In the genomic region with DNA sequence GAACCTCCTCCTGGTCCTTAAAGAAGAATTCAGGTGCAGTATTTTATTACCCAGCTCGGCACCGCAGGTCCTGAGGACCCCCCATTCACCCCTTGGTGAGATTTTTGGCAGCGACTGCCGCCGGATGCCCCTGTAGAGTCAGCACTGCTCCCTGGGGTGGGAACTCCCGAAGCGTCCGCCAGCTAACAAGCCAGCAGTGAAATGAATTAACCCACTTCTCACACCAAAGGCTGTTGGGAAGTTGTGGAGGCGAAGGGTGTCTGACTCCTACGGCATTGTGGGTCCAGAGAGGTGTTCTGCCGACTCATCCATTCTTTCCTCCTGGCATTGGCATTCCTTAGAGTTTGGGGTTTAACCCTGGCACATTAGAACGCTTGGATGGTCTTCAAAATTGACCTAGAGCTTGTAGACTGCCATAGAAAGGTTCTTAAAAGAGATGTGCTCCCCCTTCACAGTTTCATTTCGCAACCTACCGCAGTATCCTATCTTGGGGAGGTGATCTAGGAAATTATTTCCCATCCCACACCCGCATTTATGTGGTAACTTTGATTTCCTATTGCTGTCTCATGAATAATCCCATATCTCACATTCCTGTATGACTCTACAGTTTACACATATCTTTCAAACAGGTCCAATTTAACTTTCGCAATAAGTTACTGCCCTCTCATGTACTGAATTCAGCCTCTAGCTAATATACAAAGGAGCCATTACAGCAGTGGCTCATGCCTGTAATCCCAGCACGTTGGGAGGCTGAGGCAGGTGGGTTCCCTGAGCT, we compare ENCODE assay signal across 8 cellular contexts. TPM values are rescaled to one million over a fixed set of nuclear protein-coding genes. Genes with fewer than 3 reads are reported as not detected.
DNase-seq lines count a peak whose midpoint lies in the region; ATAC-seq and TF ChIP-seq lines count a peak whose summit lies in the region.

No MANE protein-coding gene starts in this region.

- ATAC-seq in WTC11 = no peak
- no peak for ATAC-seq in GM21381 (IDR thresholded peaks at IDR 0.05; ENCODE audit: unreplicated experiment)
- no peak for ATAC-seq in HG03196 (IDR thresholded peaks at IDR 0.05; ENCODE audit: unreplicated experiment)

- WGBS in suprapubic skin = 78% methylated on average over 17 of the region's 17 CpGs

- peaks cover 15% of the 10 kb centered on the region for H3K4me1 ChIP-seq in suprapubic skin

- CTCF ChIA-PET in activated CD4-positive, alpha-beta memory T cell treated with anti-CD3 and anti-CD28 coated beads for 36 hours (lab: Charles Lee) = interaction anchor here (0.7 to 1.4 kb wide), 2 partner anchors 40 to 852 kb away, joined by 3 to 6 read pairs; a partner anchor contains a TSS
- CTCF ChIA-PET in activated CD4-positive, alpha-beta memory T cell treated with anti-CD3 and anti-CD28 coated beads, Interleukin-2, amount 10 ng/mL, durations not matched to agents 7 days and 5 days (lab: Charles Lee) = interaction anchor here (1.9 kb wide), 1 partner anchor 40 kb away, joined by 8 read pairs; a partner anchor contains a TSS
- CTCF ChIA-PET in WTC11 (lab: Charles Lee) = no interaction called here

- no peaks in the 10 kb centered on the region for H3K36me3 ChIP-seq in suprapubic skin

- no peaks in the 10 kb centered on the region for H3K27me3 Mint-ChIP-seq in activated CD4-positive, alpha-beta memory T cell treated with anti-CD3 and anti-CD28 coated beads for 36 hours
- peaks cover 23% of the 10 kb centered on the region for H3K27me3 Mint-ChIP-seq in activated CD4-positive, alpha-beta memory T cell treated with anti-CD3 and anti-CD28 coated beads, Interleukin-2, amount 10 ng/mL, durations not matched to agents 7 days and 5 days
- H3K27me3 Mint-ChIP-seq in WTC11 (ENCODE audit: low read depth) = peaks cover 54% of the 10 kb centered on the region

- intact Hi-C loops in activated CD4-positive, alpha-beta memory T cell treated with anti-CD3 and anti-CD28 coated beads for 36 hours (cut with micrococcal nuclease) = loop anchor here (2.0 to 10.0 kb wide), 3 partner anchors 337 to 1137 kb away; a partner anchor contains a TSS

- no peaks in the 10 kb centered on the region for H3K36me3 Mint-ChIP-seq in activated CD4-positive, alpha-beta memory T cell treated with anti-CD3 and anti-CD28 coated beads for 36 hours
- H3K36me3 Mint-ChIP-seq in activated CD4-positive, alpha-beta memory T cell treated with anti-CD3 and anti-CD28 coated beads, Interleukin-2, amount 10 ng/mL, durations not matched to agents 7 days and 5 days (ENCODE audit: low read depth) = peaks cover 10% of the 10 kb centered on the region
- H3K36me3 Mint-ChIP-seq in WTC11 = peaks cover 8% of the 10 kb centered on the region

- H3K27ac Mint-ChIP-seq in activated CD4-positive, alpha-beta memory T cell treated with anti-CD3 and anti-CD28 coated beads for 36 hours = peak overlapping the region; percentile 38
- H3K27ac Mint-ChIP-seq in activated CD4-positive, alpha-beta memory T cell treated with anti-CD3 and anti-CD28 coated beads, Interleukin-2, amount 10 ng/mL, durations not matched to agents 7 days and 5 days = no peak overlapping the region
- H3K27ac Mint-ChIP-seq in WTC11 = no peak overlapping the region

- H3K9me3 ChIP-seq in iPS-18c (ENCODE audit: control insufficient read depth, insufficient read depth, low read length) = peaks cover 7% of the 10 kb centered on the region
- H3K9me3 ChIP-seq in suprapubic skin = peaks cover 12% of the 10 kb centered on the region

- H3K9me3 Mint-ChIP-seq in activated CD4-positive, alpha-beta memory T cell treated with anti-CD3 and anti-CD28 coated beads for 36 hours = peaks cover 25% of the 10 kb centered on the region
- peaks cover 7% of the 10 kb centered on the region for H3K9me3 Mint-ChIP-seq in activated CD4-positive, alpha-beta memory T cell treated with anti-CD3 and anti-CD28 coated beads, Interleukin-2, amount 10 ng/mL, durations not matched to agents 7 days and 5 days
- peaks cover 19% of the 10 kb centered on the region for H3K9me3 Mint-ChIP-seq in WTC11

- peaks cover 20% of the 10 kb centered on the region for H3K4me1 Mint-ChIP-seq in activated CD4-positive, alpha-beta memory T cell treated with anti-CD3 and anti-CD28 coated beads for 36 hours (ENCODE audit: low read depth)
- peaks cover 28% of the 10 kb centered on the region for H3K4me1 Mint-ChIP-seq in activated CD4-positive, alpha-beta memory T cell treated with anti-CD3 and anti-CD28 coated beads, Interleukin-2, amount 10 ng/mL, durations not matched to agents 7 days and 5 days
- peaks cover 13% of the 10 kb centered on the region for H3K4me1 Mint-ChIP-seq in WTC11

- no peak overlapping the region for H3K4me3 Mint-ChIP-seq in activated CD4-positive, alpha-beta memory T cell treated with anti-CD3 and anti-CD28 coated beads for 36 hours
- no peak overlapping the region for H3K4me3 Mint-ChIP-seq in activated CD4-positive, alpha-beta memory T cell treated with anti-CD3 and anti-CD28 coated beads, Interleukin-2, amount 10 ng/mL, durations not matched to agents 7 days and 5 days
- H3K4me3 Mint-ChIP-seq in WTC11 = peak overlapping the region; percentile 91

- no peak for DNase-seq in activated CD4-positive, alpha-beta memory T cell treated with anti-CD3 and anti-CD28 coated beads for 36 hours
- DNase-seq in activated CD4-positive, alpha-beta memory T cell treated with anti-CD3 and anti-CD28 coated beads, Interleukin-2, amount 10 ng/mL, durations not matched to agents 7 days and 5 days = no peak
- DNase-seq in WTC11 (ENCODE audit: low spot score) (no peak), suprapubic skin (ENCODE audit: low spot score in 2 of 2) (no peak), foreskin melanocyte (no peak)

- no peaks in the 10 kb centered on the region for H3K27me3 ChIP-seq in suprapubic skin

- no peak for TF ChIP-seq POLR2A in suprapubic skin (IDR thresholded peaks at IDR 0.05)

- H3K4me3 ChIP-seq in iPS-18c (ENCODE audit: insufficient read depth, low read depth, low read length) (0 out of 2 replicates have a peak overlapping the region, but pooled peaks have one; percentile 11), suprapubic skin (peak overlapping the region; percentile 66)

- POLR2A ChIA-PET in activated CD4-positive, alpha-beta memory T cell treated with anti-CD3 and anti-CD28 coated beads for 36 hours (lab: Charles Lee) = interaction anchor here (0.9 to 2.3 kb wide), 2 partner anchors 35 to 40 kb away, joined by 3 to 25 read pairs; a partner anchor contains a TSS
- POLR2A ChIA-PET in activated CD4-positive, alpha-beta memory T cell treated with anti-CD3 and anti-CD28 coated beads, Interleukin-2, amount 10 ng/mL, durations not matched to agents 7 days and 5 days (lab: Charles Lee) = interaction anchor here (1.1 to 2.1 kb wide), 3 partner anchors 38 to 45 kb away, joined by 4 to 52 read pairs (median 10); a partner anchor contains a TSS
- POLR2A ChIA-PET in WTC11 (lab: Charles Lee) = no interaction called here

- no peak overlapping the region for H3K27ac ChIP-seq in suprapubic skin

- TF ChIP-seq CTCF in WTC11 (IDR thresholded peaks at IDR 0.05) (no peak), suprapubic skin (IDR thresholded peaks at IDR 0.05) (no peak)

- no peak for TF ChIP-seq EP300 in suprapubic skin (IDR thresholded peaks at IDR 0.05)

TF ChIP-seq in WTC11, 78 proteins besides CTCF, POLR2A, EP300 and RAD21 (continues in another document):
- TF ChIP-seq, protein P1, sequence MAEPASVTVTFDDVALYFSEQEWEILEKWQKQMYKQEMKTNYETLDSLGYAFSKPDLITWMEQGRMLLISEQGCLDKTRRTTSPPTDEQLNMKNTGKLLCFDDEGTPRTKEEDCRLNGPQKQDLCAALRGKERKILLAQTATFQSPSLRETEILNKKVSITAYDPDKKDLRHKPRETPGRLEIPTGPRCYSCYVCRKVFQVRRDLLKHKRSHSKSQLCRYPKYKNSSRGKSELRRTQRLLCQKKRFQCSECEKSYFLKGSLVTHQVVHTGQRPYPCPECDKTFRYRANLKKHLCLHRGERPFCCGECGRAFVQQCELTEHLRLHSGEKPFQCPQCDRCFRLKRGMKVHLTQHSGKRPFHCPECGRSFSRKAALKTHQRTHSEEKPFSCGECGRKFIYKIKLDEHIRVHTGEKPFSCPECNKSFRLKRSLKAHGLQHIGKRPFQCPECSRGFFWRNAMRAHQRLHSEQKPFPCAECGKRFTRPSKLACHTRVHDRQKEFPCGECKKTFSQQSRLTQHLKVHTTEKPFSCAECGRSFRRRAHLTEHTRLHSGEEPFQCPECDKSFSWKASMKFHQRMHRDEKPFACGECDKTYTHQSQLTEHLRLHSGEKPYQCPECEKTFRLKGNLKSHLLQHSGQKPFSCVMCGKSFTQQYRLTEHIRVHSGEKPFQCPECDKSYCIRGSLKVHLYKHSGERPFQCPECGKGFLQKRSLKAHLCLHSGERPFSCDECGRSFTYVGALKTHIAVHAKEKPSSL (CRISPR knock-in tag; conservative IDR thresholded peaks at IDR 0.05) = no peak
- TF ChIP-seq, protein P2, sequence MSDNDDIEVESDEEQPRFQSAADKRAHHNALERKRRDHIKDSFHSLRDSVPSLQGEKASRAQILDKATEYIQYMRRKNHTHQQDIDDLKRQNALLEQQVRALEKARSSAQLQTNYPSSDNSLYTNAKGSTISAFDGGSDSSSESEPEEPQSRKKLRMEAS (CRISPR knock-in tag; IDR thresholded peaks at IDR 0.05) = no peak

RNA-seq across cellular contexts. Expression of a gene that starts 0.9 kb away (rescaled TPM):
- 1 to 10 TPM; 5.7 to 8.7 TPM for total RNA-seq in activated CD4-positive, alpha-beta memory T cell treated with anti-CD3 and anti-CD28 coated beads for 36 hours
- total RNA-seq in activated CD4-positive, alpha-beta memory T cell treated with anti-CD3 and anti-CD28 coated beads, Interleukin-2, amount 10 ng/mL, durations not matched to agents 7 days and 5 days = 10 to 100 TPM; 13.0 to 15.5 TPM
- total RNA-seq in WTC11 (2021) = 7.6 to 8.6 TPM (median 7.7 TPM) in 3 replicates
- 1 to 10 TPM; 1.9 to 5.3 (median 3.5) TPM for total RNA-seq in suprapubic skin

RNA-seq across cellular contexts. Expression of a gene that starts 39.3 kb away (rescaled TPM):
- total RNA-seq in activated CD4-positive, alpha-beta memory T cell treated with anti-CD3 and anti-CD28 coated beads for 36 hours = 100 to 1,000 TPM; 379 to 382 TPM
- total RNA-seq in activated CD4-positive, alpha-beta memory T cell treated with anti-CD3 and anti-CD28 coated beads, Interleukin-2, amount 10 ng/mL, durations not matched to agents 7 days and 5 days = 10 to 100 TPM; 98.9 to 99.2 TPM
- total RNA-seq in WTC11 (2021) (120 to 169 TPM (median 125 TPM) in 3 replicates), suprapubic skin (100 to 1,000 TPM in 2 of 4 donors, 10 to 100 TPM in 2; 23.1 to 169 (median 97.7) TPM)
